Comparison of ENCODE assay signal across 8 cellular contexts in the genomic region with DNA sequence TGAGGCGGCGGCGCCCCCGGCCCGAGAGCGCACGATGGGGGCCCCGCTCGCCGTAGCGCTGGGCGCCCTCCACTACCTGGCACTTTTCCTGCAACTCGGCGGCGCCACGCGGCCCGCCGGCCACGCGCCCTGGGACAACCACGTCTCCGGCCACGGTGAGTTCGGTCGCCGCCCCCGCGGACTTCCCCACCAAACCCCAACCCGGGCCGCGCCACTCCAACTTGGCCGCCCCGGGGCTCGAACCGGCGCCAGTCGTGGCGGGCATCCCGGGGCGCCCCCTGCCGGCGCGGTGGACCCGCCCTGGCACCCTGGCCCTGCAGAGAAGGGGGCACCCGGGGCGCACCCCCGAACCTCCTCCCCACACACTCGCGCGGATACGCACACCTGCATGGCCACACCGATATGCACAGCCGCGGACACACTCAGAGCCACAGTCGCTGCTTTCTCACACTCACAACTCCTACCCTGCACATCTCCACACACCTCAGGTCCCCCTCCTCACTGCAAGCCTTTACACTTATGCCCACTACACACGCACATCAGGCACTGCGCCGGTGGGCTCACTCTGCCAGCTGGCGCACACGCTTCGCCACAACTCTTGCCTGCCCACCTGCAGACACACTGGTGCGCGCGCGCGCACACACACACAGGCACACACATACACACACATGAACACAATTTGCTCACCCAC. TPM values are rescaled to one million over a fixed set of nuclear protein-coding genes. Genes with fewer than 3 reads are reported as not detected.
DNase-seq lines count a peak whose midpoint lies in the region; ATAC-seq and TF ChIP-seq lines count a peak whose summit lies in the region.

No MANE protein-coding gene starts in this region.

- ATAC-seq in activated T-cell treated with anti-CD3 and anti-CD28 coated beads, Interleukin-2, amount 50 U/mL, for 4 hours = no peak

- no peak for DNase-seq in activated T-cell treated with anti-CD3 and anti-CD28 coated beads, Interleukin-2, amount 50 U/mL, for 4 hours
- no peak for DNase-seq in activated T-cell treated with anti-CD3 and anti-CD28 coated beads, Interleukin-2, amount 50 U/mL, for 1 hour
- DNase-seq in activated T-helper 1 cell treated with anti-CD3 and anti-CD28 coated beads, Interleukin-12 subunit alpha, Interleukin-12 subunit beta, Interleukin-2, Interleukin-4 antibody, amounts not matched to agents 30 ng/mL and 10 ng/mL and 1 ng/mL, durations not matched to agents 14 hours and 24 hours and 36 hours (ENCODE audit: low spot score) = no peak
- DNase-seq in iPS-NIHi11 (ENCODE audit: low spot score) (peak; percentile 73), tibial artery (no peak), NCI-H524 treated with DMSO at 0.1 percent for 48 hours (lab: John Stamatoyannopoulos, UW) (no peak), COR-L47 (lab: John Stamatoyannopoulos, UW) (no peak), BE2C (no peak)

- H3K9me3 ChIP-seq in tibial artery (no peaks in the 10 kb centered on the region), BE2C (no peaks in the 10 kb centered on the region; the same call in 1 of the 2 replicates)

- no peak overlapping the region for H3K27ac ChIP-seq in tibial artery

- peaks cover 0 to 19% (median 13%) of the 10 kb centered on the region in 4 donors for H3K4me1 ChIP-seq in tibial artery
- H3K4me1 ChIP-seq in BE2C = peaks cover 10% of the 10 kb centered on the region

- peaks cover 10% of the 10 kb centered on the region for H3K4me1 Mint-ChIP-seq in activated T-cell treated with anti-CD3 and anti-CD28 coated beads, Interleukin-2, amount 50 U/mL, for 4 hours (ENCODE audit: low read depth)
- peaks cover 15% of the 10 kb centered on the region for H3K4me1 Mint-ChIP-seq in activated T-helper 1 cell treated with anti-CD3 and anti-CD28 coated beads, Interleukin-12 subunit alpha, Interleukin-12 subunit beta, Interleukin-2, Interleukin-4 antibody, amounts not matched to agents 30 ng/mL and 10 ng/mL and 1 ng/mL, durations not matched to agents 14 hours and 24 hours and 36 hours (ENCODE audit: low read depth)

- TF ChIP-seq CTCF in tibial artery (IDR thresholded peaks at IDR 0.05) (peak in 1 of 2 experiments; percentile 4), BE2C (IDR thresholded peaks at IDR 0.05; ENCODE audit: low read depth, low read length) (no peak; the same call in 1 of the 2 replicates)

- H3K27ac Mint-ChIP-seq in activated T-helper 1 cell treated with anti-CD3 and anti-CD28 coated beads, Interleukin-12 subunit alpha, Interleukin-12 subunit beta, Interleukin-2, Interleukin-4 antibody, amounts not matched to agents 30 ng/mL and 10 ng/mL and 1 ng/mL, durations not matched to agents 14 hours and 24 hours and 36 hours = peak overlapping the region; percentile 52

- H3K27me3 ChIP-seq in tibial artery = peaks cover 0 to 88% of the 10 kb centered on the region in 2 donors
- peaks cover 8% of the 10 kb centered on the region; the same call in 1 of the 2 replicates for H3K27me3 ChIP-seq in BE2C

- peak overlapping the region; percentile 59 for H3K4me3 Mint-ChIP-seq in activated T-cell treated with anti-CD3 and anti-CD28 coated beads, Interleukin-2, amount 50 U/mL, for 4 hours
- H3K4me3 Mint-ChIP-seq in activated T-helper 1 cell treated with anti-CD3 and anti-CD28 coated beads, Interleukin-12 subunit alpha, Interleukin-12 subunit beta, Interleukin-2, Interleukin-4 antibody, amounts not matched to agents 30 ng/mL and 10 ng/mL and 1 ng/mL, durations not matched to agents 14 hours and 24 hours and 36 hours = peak overlapping the region; percentile 67

- no peaks in the 10 kb centered on the region for H3K36me3 Mint-ChIP-seq in activated T-cell treated with anti-CD3 and anti-CD28 coated beads, Interleukin-2, amount 50 U/mL, for 4 hours (ENCODE audit: insufficient read depth)
- H3K36me3 Mint-ChIP-seq in activated T-helper 1 cell treated with anti-CD3 and anti-CD28 coated beads, Interleukin-12 subunit alpha, Interleukin-12 subunit beta, Interleukin-2, Interleukin-4 antibody, amounts not matched to agents 30 ng/mL and 10 ng/mL and 1 ng/mL, durations not matched to agents 14 hours and 24 hours and 36 hours (ENCODE audit: low read depth) = peaks cover 2% of the 10 kb centered on the region

- H3K36me3 ChIP-seq in tibial artery (no peaks in the 10 kb centered on the region), BE2C (no peaks in the 10 kb centered on the region)

- peaks cover 68% of the 10 kb centered on the region for H3K27me3 Mint-ChIP-seq in activated T-cell treated with anti-CD3 and anti-CD28 coated beads, Interleukin-2, amount 50 U/mL, for 4 hours (ENCODE audit: low read depth)
- peaks cover 57% of the 10 kb centered on the region for H3K27me3 Mint-ChIP-seq in activated T-helper 1 cell treated with anti-CD3 and anti-CD28 coated beads, Interleukin-12 subunit alpha, Interleukin-12 subunit beta, Interleukin-2, Interleukin-4 antibody, amounts not matched to agents 30 ng/mL and 10 ng/mL and 1 ng/mL, durations not matched to agents 14 hours and 24 hours and 36 hours (ENCODE audit: insufficient read depth)

- intact Hi-C loops in activated T-helper 1 cell treated with anti-CD3 and anti-CD28 coated beads, Interleukin-12 subunit alpha, Interleukin-12 subunit beta, Interleukin-2, Interleukin-4 antibody, amounts not matched to agents 30 ng/mL and 10 ng/mL and 1 ng/mL, durations not matched to agents 14 hours and 24 hours and 36 hours (cut with micrococcal nuclease) = loop anchor here (5.0 kb wide), 1 partner anchor 89 kb away; no protein-coding TSS in a partner anchor
- intact Hi-C loops in tibial artery (cut with DNase I; ENCODE audit: low total_unique reads) = no loop called here

- H3K9me3 Mint-ChIP-seq in activated T-cell treated with anti-CD3 and anti-CD28 coated beads, Interleukin-2, amount 50 U/mL, for 4 hours = no peaks in the 10 kb centered on the region
- no peaks in the 10 kb centered on the region for H3K9me3 Mint-ChIP-seq in activated T-helper 1 cell treated with anti-CD3 and anti-CD28 coated beads, Interleukin-12 subunit alpha, Interleukin-12 subunit beta, Interleukin-2, Interleukin-4 antibody, amounts not matched to agents 30 ng/mL and 10 ng/mL and 1 ng/mL, durations not matched to agents 14 hours and 24 hours and 36 hours

- H3K4me3 ChIP-seq in tibial artery = peak overlapping the region; percentile 26 to 40
- no peak overlapping the region for H3K4me3 ChIP-seq in BE2C (ENCODE audit: low read depth, low read length)

RNA-seq across cellular contexts. Expression of gene VSTM2L, which starts 0.5 kb away (rescaled TPM):
- under 1 TPM; 0.11 to 0.33 (median 0.13) TPM for total RNA-seq in activated T-cell treated with anti-CD3 and anti-CD28 coated beads, Interleukin-2, amount 50 U/mL, for 4 hours
- 0.29 TPM in 1 of 2 replicates, not detected in the other for total RNA-seq in activated T-helper 1 cell treated with anti-CD3 and anti-CD28 coated beads, Interleukin-12 subunit alpha, Interleukin-12 subunit beta, Interleukin-2, Interleukin-4 antibody, amounts not matched to agents 30 ng/mL and 10 ng/mL and 1 ng/mL, durations not matched to agents 14 hours and 24 hours and 36 hours
- 1.9 TPM for polyA plus RNA-seq in BE2C (2012; ENCODE audit: insufficient read depth, insufficient read length, low read depth)
